In the genomic region with DNA sequence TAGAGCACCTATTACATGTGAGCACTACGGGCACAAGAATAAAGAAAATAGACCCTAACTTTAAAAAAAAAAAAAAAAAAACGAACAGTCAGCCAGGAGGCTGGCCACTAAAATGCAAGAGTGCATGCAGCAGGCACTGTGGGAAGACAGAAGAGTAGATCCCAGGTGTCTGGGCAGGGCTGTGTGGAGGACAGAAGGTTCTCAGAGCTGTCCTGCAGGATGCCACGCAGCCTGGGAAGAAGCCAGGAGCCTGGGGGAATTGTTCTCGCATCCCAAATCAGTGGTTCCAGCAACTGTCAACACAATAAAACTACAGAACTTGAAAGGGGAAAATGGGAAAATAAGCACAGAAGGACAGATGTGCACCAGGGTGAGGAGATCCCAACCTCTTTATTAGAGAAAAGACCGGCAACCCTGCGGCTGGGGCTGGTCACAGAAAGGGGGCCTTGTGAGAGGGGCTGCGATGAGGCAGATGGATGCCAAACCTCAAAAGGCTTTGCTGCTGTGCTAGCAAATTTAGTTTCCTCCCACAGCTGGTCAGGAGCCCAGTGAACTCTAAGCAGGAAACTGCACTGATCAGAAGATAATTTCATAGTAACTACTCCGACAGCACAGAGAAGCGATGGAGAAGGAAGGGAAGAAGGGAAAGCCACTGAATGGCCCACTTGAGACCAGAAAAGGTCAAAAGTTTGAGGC, we compare ENCODE assay signal across 8 cellular contexts. TPM values are rescaled to one million over a fixed set of nuclear protein-coding genes. Genes with fewer than 3 reads are reported as not detected.
A peak's percentile ranks its signal among the peaks of the same experiment; 100 is the strongest.
DNase-seq lines count a peak whose midpoint lies in the region; ATAC-seq and TF ChIP-seq lines count a peak whose summit lies in the region.

No MANE protein-coding gene starts in this region.

- peaks cover 63% of the 10 kb centered on the region for H3K4me1 ChIP-seq in CD4-positive, CD25-positive, alpha-beta regulatory T cell (ENCODE audit: control insufficient read depth, insufficient read depth, low read length, poor library complexity, severe bottlenecking)
- H3K4me1 ChIP-seq in breast epithelium (peaks cover 0 to 15% of the 10 kb centered on the region in 2 donors), muscle layer of duodenum (ENCODE audit: control insufficient read depth in 1 of 2, insufficient read depth in 2 of 2, low read length in 2 of 2) (peaks cover 23 to 31% of the 10 kb centered on the region in 2 donors)

- no peak for TF ChIP-seq POLR2A in breast epithelium (IDR thresholded peaks at IDR 0.05)

- H3K9me3 Mint-ChIP-seq in CD4-positive, CD25-positive, alpha-beta regulatory T cell: peaks cover 0 to 2% (median 0%) of the 10 kb centered on the region in 7 donors

- peak overlapping the region; percentile 87 to 97 (median 92) for H3K27ac Mint-ChIP-seq in CD4-positive, CD25-positive, alpha-beta regulatory T cell

- no peaks in the 10 kb centered on the region for H3K27me3 Mint-ChIP-seq in CD4-positive, CD25-positive, alpha-beta regulatory T cell

- H3K4me3 ChIP-seq in CD4-positive, CD25-positive, alpha-beta regulatory T cell (ENCODE audit: low read depth, low read length): peak overlapping the region; percentile 76
- H3K4me3 ChIP-seq in Jurkat, Clone E6-1 (ENCODE audit: low read length): no peak overlapping the region
- H3K4me3 ChIP-seq in breast epithelium: peak overlapping the region; percentile 3 to 41 (median 35)
- peak overlapping the region; percentile 27 to 41 for H3K4me3 ChIP-seq in muscle layer of duodenum (ENCODE audit: low read depth in 1 of 2, low read length in 2 of 2)

- TF ChIP-seq CTCF in breast epithelium (IDR thresholded peaks at IDR 0.05): no peak

- H3K4me3 Mint-ChIP-seq in CD4-positive, CD25-positive, alpha-beta regulatory T cell: peak overlapping the region; percentile 77 to 92 (median 86)

- no peaks in the 10 kb centered on the region for H3K27me3 ChIP-seq in CD4-positive, CD25-positive, alpha-beta regulatory T cell (ENCODE audit: control insufficient read depth, insufficient read depth, low read length)
- H3K27me3 ChIP-seq in breast epithelium (no peaks in the 10 kb centered on the region), muscle layer of duodenum (ENCODE audit: low read depth, low read length) (no peaks in the 10 kb centered on the region)

- no peaks in the 10 kb centered on the region for H3K36me3 ChIP-seq in CD4-positive, CD25-positive, alpha-beta regulatory T cell (ENCODE audit: control insufficient read depth, insufficient read depth, low read length)
- H3K36me3 ChIP-seq in breast epithelium: no peaks in the 10 kb centered on the region
- no peaks in the 10 kb centered on the region for H3K36me3 ChIP-seq in muscle layer of duodenum (ENCODE audit: control insufficient read depth in 1 of 2, insufficient read depth in 2 of 2, low read length in 2 of 2)

- H3K4me1 Mint-ChIP-seq in CD4-positive, CD25-positive, alpha-beta regulatory T cell: peaks cover 30 to 83% (median 72%) of the 10 kb centered on the region in 4 donors

- ATAC-seq in CD4-positive, CD25-positive, alpha-beta regulatory T cell (ENCODE audit: low read depth in 2 of 2): peak; percentile 64 to 65
- no peak for ATAC-seq in HG03280 (IDR thresholded peaks at IDR 0.05; ENCODE audit: unreplicated experiment)

- peak in 1 of 3 donors; percentile 60 for DNase-seq in CD4-positive, CD25-positive, alpha-beta regulatory T cell
- peak; percentile 39 for DNase-seq in Jurkat, Clone E6-1 (ENCODE audit: low read depth, low spot score)
- DNase-seq in breast epithelium (ENCODE audit: low spot score in 2 of 2) (peak; percentile 57 to 72), NCI-H748 treated with DMSO at 0.1 percent for 48 hours (lab: John Stamatoyannopoulos, UW) (no peak), NCI-H226 (no peak), cortex of kidney (lab: John Stamatoyannopoulos, UW) (no peak)

- H3K27ac ChIP-seq in CD4-positive, CD25-positive, alpha-beta regulatory T cell (ENCODE audit: insufficient read depth, low read length, poor library complexity, severe bottlenecking): peak overlapping the region; percentile 77
- H3K27ac ChIP-seq in breast epithelium (peak overlapping the region; percentile 77 to 80), muscle layer of duodenum (ENCODE audit: low read length) (peak overlapping the region; percentile 46)

- peaks cover 8% of the 10 kb centered on the region for H3K36me3 Mint-ChIP-seq in CD4-positive, CD25-positive, alpha-beta regulatory T cell

- H3K9me3 ChIP-seq in CD4-positive, CD25-positive, alpha-beta regulatory T cell (ENCODE audit: control insufficient read depth in 2 of 2, low read length in 2 of 2): no peaks in the 10 kb centered on the region
- H3K9me3 ChIP-seq in breast epithelium (no peaks in the 10 kb centered on the region), muscle layer of duodenum (ENCODE audit: control insufficient read depth in 1 of 2, low read length in 2 of 2) (no peaks in the 10 kb centered on the region)

- intact Hi-C loops in breast epithelium (cut with DNase I; ENCODE audit: low total_unique reads): no loop called here

RNA-seq across cellular contexts. Expression of gene MAP3K5, which starts 30.9 kb away (rescaled TPM):
- 44.0 TPM for total RNA-seq in CD4-positive, CD25-positive, alpha-beta regulatory T cell
- 10 to 100 TPM; 14.4 to 25.9 (median 17.9) TPM for polyA plus RNA-seq in CD4-positive, CD25-positive, alpha-beta regulatory T cell
- polyA plus RNA-seq in Jurkat, Clone E6-1 (2012; ENCODE audit: insufficient read depth, insufficient read length): 6.6 TPM
- total RNA-seq in breast epithelium: 10 to 100 TPM; 18.6 to 40.0 (median 33.2) TPM

Comparison
In these comparisons a context has a peak if more than half of its experiments do, and no peak if none do; other contexts are left out.
1. DNase-seq: peak in Jurkat, Clone E6-1 (single experiment) and breast epithelium (2 of 2); none in NCI-H748 treated with DMSO at 0.1 percent for 48 hours (single experiment), NCI-H226 (single experiment) and cortex of kidney (single experiment).
2. Peak in every context shown above with its lines, with median percentiles within 50 percentile points of each other: H3K27ac ChIP-seq.